In genomic region chr2:97870396-97870843, GRCh38 we compare ENCODE assay signal across 8 cellular contexts.
DNase-seq lines count a peak whose midpoint lies in the region; ATAC-seq lines count a peak whose summit lies in the region.

No MANE protein-coding gene starts in this region.

- intact Hi-C loops in activated T-helper 1 cell treated with anti-CD3 and anti-CD28 coated beads, Interleukin-12 subunit alpha, Interleukin-12 subunit beta, Interleukin-2, Interleukin-4 antibody, amounts not matched to agents 30 ng/mL and 10 ng/mL and 1 ng/mL, durations not matched to agents 14 hours and 24 hours and 36 hours (cut with micrococcal nuclease): loop anchor here (1.0 kb wide), 3 partner anchors 20 to 143 kb away; partner anchors contain the start of gene TMEM131
- intact Hi-C loops in right cardiac atrium (cut with DNase I): no loop called here

- peak; percentile 99 for ATAC-seq in HG02759 (IDR thresholded peaks at IDR 0.05; ENCODE audit: unreplicated experiment)
- ATAC-seq in right cardiac atrium: peak; percentile 74 to 90

- peak overlapping the region; percentile 1 for H3K4me3 Mint-ChIP-seq in activated T-helper 1 cell treated with anti-CD3 and anti-CD28 coated beads, Interleukin-12 subunit alpha, Interleukin-12 subunit beta, Interleukin-2, Interleukin-4 antibody, amounts not matched to agents 30 ng/mL and 10 ng/mL and 1 ng/mL, durations not matched to agents 14 hours and 24 hours and 36 hours

- H3K27ac ChIP-seq in right cardiac atrium (ENCODE audit: low read length): peak overlapping the region; percentile 96

- H3K4me1 ChIP-seq in right cardiac atrium (ENCODE audit: control insufficient read depth, insufficient read depth, low read length): peaks cover 10% of the 10 kb centered on the region

- no peaks in the 10 kb centered on the region for H3K27me3 ChIP-seq in right cardiac atrium (ENCODE audit: control insufficient read depth, insufficient read depth)

- peak overlapping the region; percentile 60 for H3K27ac Mint-ChIP-seq in activated T-helper 1 cell treated with anti-CD3 and anti-CD28 coated beads, Interleukin-12 subunit alpha, Interleukin-12 subunit beta, Interleukin-2, Interleukin-4 antibody, amounts not matched to agents 30 ng/mL and 10 ng/mL and 1 ng/mL, durations not matched to agents 14 hours and 24 hours and 36 hours

- H3K36me3 Mint-ChIP-seq in activated T-helper 1 cell treated with anti-CD3 and anti-CD28 coated beads, Interleukin-12 subunit alpha, Interleukin-12 subunit beta, Interleukin-2, Interleukin-4 antibody, amounts not matched to agents 30 ng/mL and 10 ng/mL and 1 ng/mL, durations not matched to agents 14 hours and 24 hours and 36 hours (ENCODE audit: low read depth): peaks cover 4% of the 10 kb centered on the region

- no peaks in the 10 kb centered on the region for H3K9me3 ChIP-seq in right cardiac atrium (ENCODE audit: control insufficient read depth, low read length)

- no peaks in the 10 kb centered on the region for H3K27me3 Mint-ChIP-seq in activated T-helper 1 cell treated with anti-CD3 and anti-CD28 coated beads, Interleukin-12 subunit alpha, Interleukin-12 subunit beta, Interleukin-2, Interleukin-4 antibody, amounts not matched to agents 30 ng/mL and 10 ng/mL and 1 ng/mL, durations not matched to agents 14 hours and 24 hours and 36 hours (ENCODE audit: insufficient read depth)

- no peaks in the 10 kb centered on the region for H3K9me3 Mint-ChIP-seq in activated T-helper 1 cell treated with anti-CD3 and anti-CD28 coated beads, Interleukin-12 subunit alpha, Interleukin-12 subunit beta, Interleukin-2, Interleukin-4 antibody, amounts not matched to agents 30 ng/mL and 10 ng/mL and 1 ng/mL, durations not matched to agents 14 hours and 24 hours and 36 hours

- 42% methylated on average over 4 of the region's 4 CpGs for WGBS in right cardiac atrium

- H3K4me1 Mint-ChIP-seq in activated T-helper 1 cell treated with anti-CD3 and anti-CD28 coated beads, Interleukin-12 subunit alpha, Interleukin-12 subunit beta, Interleukin-2, Interleukin-4 antibody, amounts not matched to agents 30 ng/mL and 10 ng/mL and 1 ng/mL, durations not matched to agents 14 hours and 24 hours and 36 hours (ENCODE audit: low read depth): peaks cover 35% of the 10 kb centered on the region

- H3K4me3 ChIP-seq in right cardiac atrium (ENCODE audit: low read length): no peak overlapping the region

- DNase-seq in activated T-cell treated with anti-CD3 and anti-CD28 coated beads for 48 hours (ENCODE audit: low read depth) (peak; percentile 23), activated T-cell treated with anti-CD3 and anti-CD28 coated beads for 4 hours (no peak), NCI-H146 (lab: John Stamatoyannopoulos, UW) (peak; percentile 28), right cardiac atrium (no peak), HuH-7 (ENCODE audit: low spot score) (no peak)
- peak; percentile 62 for DNase-seq in activated T-helper 1 cell treated with anti-CD3 and anti-CD28 coated beads, Interleukin-12 subunit alpha, Interleukin-12 subunit beta, Interleukin-2, Interleukin-4 antibody, amounts not matched to agents 30 ng/mL and 10 ng/mL and 1 ng/mL, durations not matched to agents 14 hours and 24 hours and 36 hours (ENCODE audit: low spot score)
- peak; percentile 6 for DNase-seq in stimulated activated CD8-positive, alpha-beta memory T cell treated with anti-CD3 and anti-CD28 coated beads, Interleukin-4, amount 100 ng/mL, for 24 hours (ENCODE audit: low read depth)

Comparison
In these comparisons a context has a peak if more than half of its experiments do, and no peak if none do; other contexts are left out.
1. DNase-seq: peak in activated T-cell treated with anti-CD3 and anti-CD28 coated beads for 48 hours (single experiment), NCI-H146 (single experiment), activated T-helper 1 cell treated with anti-CD3 and anti-CD28 coated beads, Interleukin-12 subunit alpha, Interleukin-12 subunit beta, Interleukin-2, Interleukin-4 antibody, amounts not matched to agents 30 ng/mL and 10 ng/mL and 1 ng/mL, durations not matched to agents 14 hours and 24 hours and 36 hours (single experiment) and stimulated activated CD8-positive, alpha-beta memory T cell treated with anti-CD3 and anti-CD28 coated beads, Interleukin-4, amount 100 ng/mL, for 24 hours (single experiment); none in activated T-cell treated with anti-CD3 and anti-CD28 coated beads for 4 hours (single experiment), right cardiac atrium (0 of 3) and HuH-7 (single experiment).